In genomic region chr9:129677456-129677855, GRCh38 we compare ENCODE assay signal across 23 cellular contexts. TPM values are rescaled to one million over a fixed set of nuclear protein-coding genes. Genes with fewer than 3 reads are reported as not detected.
DNase-seq lines count a peak whose midpoint lies in the region; ATAC-seq and TF ChIP-seq lines count a peak whose summit lies in the region.
"Had no signal": no experiment of that assay in that cellular context is flagged by ENCODE, and none has a peak within 500 bp of the region (broad histone marks: within the 10 kb centered on the region; RNA-seq: fewer than 3 reads in every experiment).

No MANE protein-coding gene starts in this region.

- no peaks in the 10 kb centered on the region for H3K36me3 ChIP-seq in breast epithelium
- H3K36me3 ChIP-seq in mammary epithelial cell (ENCODE audit: insufficient read depth, low read length): no peaks in the 10 kb centered on the region
- H3K36me3 ChIP-seq in urinary bladder (ENCODE audit: insufficient read depth): no peaks in the 10 kb centered on the region

- DNase-seq in breast epithelium (ENCODE audit: low spot score in 2 of 2): peak in 1 of 2 donors; percentile 23
- DNase-seq in mammary epithelial cell: no peak
- DNase-seq in choroid plexus epithelial cell (ENCODE audit: low read depth): peak; percentile 13
- DNase-seq in mesothelial cell of epicardium (ENCODE audit: low spot score in 2 of 2, unreplicated experiment in 2 of 2): no peak
- no peak for DNase-seq in dermis blood vessel endothelial cell
- DNase-seq: activated CD4-positive, alpha-beta memory T cell treated with anti-CD3 and anti-CD28 coated beads, Interleukin-2, amount 10 ng/mL, durations not matched to agents 7 days and 5 days; activated T-cell treated with anti-CD3 and anti-CD28 coated beads, Interleukin-2, amount 50 U/mL, for 48 hours; caudate nucleus; CD4-positive, alpha-beta T cell; DND-41; NCI-H187; NCI-H748 treated with DMSO at 0.1 percent for 48 hours; occipital lobe; PC-9; small intestine had no signal

- H3K4me3 ChIP-seq in breast epithelium: peak overlapping the region in 2 of 3 donors; percentile 9 to 39
- H3K4me3 ChIP-seq in mammary epithelial cell (replicated peaks in 1 of 3; ENCODE audit: insufficient read depth in 1 of 3, low read depth in 2 of 3, low read length in 3 of 3): no peak overlapping the region
- H3K4me3 ChIP-seq in choroid plexus epithelial cell (ENCODE audit: low read depth, low read length): no peak overlapping the region
- no peak overlapping the region for H3K4me3 ChIP-seq in urinary bladder (ENCODE audit: low read depth, low read length)
- H3K4me3 ChIP-seq: A549, PC-9 had no signal

- H3K27ac Mint-ChIP-seq in mesothelial cell of epicardium: peak overlapping the region; percentile 60
- H3K27ac Mint-ChIP-seq: activated CD4-positive, alpha-beta memory T cell treated with anti-CD3 and anti-CD28 coated beads, Interleukin-2, amount 10 ng/mL, durations not matched to agents 7 days and 5 days; activated naive CD8-positive, alpha-beta T cell; CD4-positive, alpha-beta T cell; stimulated activated effector memory CD8-positive, alpha-beta T cell treated with anti-CD3 and anti-CD28 coated beads, Interleukin-12 subunit alpha, Interleukin-12 subunit beta, amount 100 ng/mL, for 72 hours had no signal

- H3K9me3 ChIP-seq in breast epithelium (no peaks in the 10 kb centered on the region), mammary epithelial cell (replicated peaks; ENCODE audit: insufficient read depth, low read length) (no peaks in the 10 kb centered on the region)
- H3K9me3 ChIP-seq: A549 had no signal

- dilution Hi-C loops in mammary epithelial cell (cut with HindIII; ENCODE audit: low sequenced_read_pairs): loop anchor here (5.0 to 10.0 kb wide), 2 partner anchors 47 to 100 kb away; no protein-coding TSS in a partner anchor

- H3K4me1 Mint-ChIP-seq in mesothelial cell of epicardium: peaks cover 15% of the 10 kb centered on the region
- H3K4me1 Mint-ChIP-seq: activated CD4-positive, alpha-beta memory T cell treated with anti-CD3 and anti-CD28 coated beads, Interleukin-2, amount 10 ng/mL, durations not matched to agents 7 days and 5 days; stimulated activated effector memory CD8-positive, alpha-beta T cell treated with anti-CD3 and anti-CD28 coated beads, Interleukin-12 subunit alpha, Interleukin-12 subunit beta, amount 100 ng/mL, for 72 hours had no signal

- CTCF ChIA-PET in mammary epithelial cell (lab: Charles Lee; ENCODE audit: low non-redundant PET): no interaction called here

- TF ChIP-seq POLR2A in breast epithelium (IDR thresholded peaks at IDR 0.05): no peak

- no peaks in the 10 kb centered on the region for H3K27me3 ChIP-seq in breast epithelium
- peaks cover 10% of the 10 kb centered on the region for H3K27me3 ChIP-seq in mammary epithelial cell (ENCODE audit: insufficient read depth, low read length)

- no peak overlapping the region for H2AFZ ChIP-seq in mammary epithelial cell (ENCODE audit: low read depth, low read length)
- H2AFZ ChIP-seq: PC-9 had no signal

- no peak overlapping the region for H3K4me3 Mint-ChIP-seq in mesothelial cell of epicardium
- H3K4me3 Mint-ChIP-seq: activated CD4-positive, alpha-beta memory T cell treated with anti-CD3 and anti-CD28 coated beads, Interleukin-2, amount 10 ng/mL, durations not matched to agents 7 days and 5 days; activated naive CD8-positive, alpha-beta T cell; CD4-positive, alpha-beta T cell; stimulated activated effector memory CD8-positive, alpha-beta T cell treated with anti-CD3 and anti-CD28 coated beads, Interleukin-12 subunit alpha, Interleukin-12 subunit beta, amount 100 ng/mL, for 72 hours had no signal

- H3K79me2 ChIP-seq in mammary epithelial cell (ENCODE audit: insufficient read depth, low read length): no peaks in the 10 kb centered on the region

- H4K20me1 ChIP-seq in mammary epithelial cell (ENCODE audit: insufficient read depth, low read length): no peaks in the 10 kb centered on the region

- in situ Hi-C loops in mammary epithelial cell (cut with MboI; ENCODE audit: low sequenced_read_pairs in 2 of 2): no loop called here

- no peak overlapping the region for H3K9ac ChIP-seq in mammary epithelial cell (ENCODE audit: insufficient read depth, low read length)

- H3K4me2 ChIP-seq in mammary epithelial cell (ENCODE audit: insufficient read depth, low read depth, low read length): no peak overlapping the region
- H3K4me2 ChIP-seq: A549, PC-9 had no signal

- no peaks in the 10 kb centered on the region for H3K9me3 Mint-ChIP-seq in mesothelial cell of epicardium
- H3K9me3 Mint-ChIP-seq: activated CD4-positive, alpha-beta memory T cell treated with anti-CD3 and anti-CD28 coated beads, Interleukin-2, amount 10 ng/mL, durations not matched to agents 7 days and 5 days; CD4-positive, alpha-beta T cell; stimulated activated effector memory CD8-positive, alpha-beta T cell treated with anti-CD3 and anti-CD28 coated beads, Interleukin-12 subunit alpha, Interleukin-12 subunit beta, amount 100 ng/mL, for 72 hours had no signal

- H3K27ac ChIP-seq in breast epithelium: peak overlapping the region; percentile 50 to 90
- H3K27ac ChIP-seq in mammary epithelial cell (ENCODE audit: insufficient read depth, low read depth, low read length): no peak overlapping the region
- peak overlapping the region; percentile 38 for H3K27ac ChIP-seq in urinary bladder (ENCODE audit: low read depth)
- H3K27ac ChIP-seq: A549, PC-9 had no signal

- BruUV-seq in mammary epithelial cell (replicated peaks; lab: Mats Ljungman, UMichigan): no TSS peak

- H3K27me3 Mint-ChIP-seq in mesothelial cell of epicardium (ENCODE audit: low read depth): peaks cover 26% of the 10 kb centered on the region

- 83% methylated on average over 9 of the region's 9 CpGs for WGBS in mammary epithelial cell (ENCODE audit: low coverage, missing lambda C conversion rate)
- 59% methylated on average over 9 of the region's 9 CpGs for WGBS in urinary bladder

- ATAC-seq in GM18519 (IDR thresholded peaks at IDR 0.05; ENCODE audit: low FRiP score, unreplicated experiment) (no peak), GM21381 (IDR thresholded peaks at IDR 0.05; ENCODE audit: unreplicated experiment) (no peak)
- ATAC-seq: stimulated activated effector memory CD8-positive, alpha-beta T cell treated with anti-CD3 and anti-CD28 coated beads, Interleukin-12 subunit alpha, Interleukin-12 subunit beta, amount 100 ng/mL, for 72 hours had no signal

- no peaks in the 10 kb centered on the region for H3K36me3 Mint-ChIP-seq in mesothelial cell of epicardium
- H3K36me3 Mint-ChIP-seq: activated naive CD8-positive, alpha-beta T cell; stimulated activated effector memory CD8-positive, alpha-beta T cell treated with anti-CD3 and anti-CD28 coated beads, Interleukin-12 subunit alpha, Interleukin-12 subunit beta, amount 100 ng/mL, for 72 hours had no signal

- TF ChIP-seq CTCF in breast epithelium (IDR thresholded peaks at IDR 0.05) (no peak), mammary epithelial cell (conservative IDR thresholded peaks at IDR 0.05 in 1 of 2, IDR thresholded peaks at IDR 0.05 in 1 of 2; ENCODE audit: extremely low read depth in 1 of 2, insufficient read depth in 1 of 2, low read depth in 1 of 2, low read length in 2 of 2) (no peak), choroid plexus epithelial cell (conservative IDR thresholded peaks at IDR 0.05; ENCODE audit: low read depth, low read length) (no peak), mesothelial cell of epicardium (IDR thresholded peaks at IDR 0.05; ENCODE audit: unreplicated experiment) (no peak)

- intact Hi-C loops in breast epithelium (cut with DNase I; ENCODE audit: low total_unique reads): no loop called here
- intact Hi-C loops in mammary epithelial cell (cut with micrococcal nuclease): no loop called here

- no peaks in the 10 kb centered on the region for H3K4me1 ChIP-seq in breast epithelium
- H3K4me1 ChIP-seq in mammary epithelial cell (ENCODE audit: insufficient read depth, low read length): no peaks in the 10 kb centered on the region
- no peaks in the 10 kb centered on the region for H3K4me1 ChIP-seq in urinary bladder (ENCODE audit: insufficient read depth)
- H3K4me1 ChIP-seq: A549 had no signal

RNA-seq across cellular contexts. Expression of gene PRRX2, which starts 12.0 kb away (rescaled TPM):
- 10 to 100 TPM in 1 of 3 donors, 1 to 10 TPM in 2; 4.4 to 35.1 (median 9.9) TPM for total RNA-seq in breast epithelium
- total RNA-seq in mammary epithelial cell: under 1 TPM in 1 of 2 donors, not detected in 1; 0.33 TPM
- polyA plus RNA-seq in mammary epithelial cell: not detected
- not detected for polyA minus RNA-seq in mammary epithelial cell
- total RNA-seq in mesothelial cell of epicardium: 7.5 to 10.1 TPM (median 8.7 TPM) in 3 replicates
- total RNA-seq in urinary bladder: 8.6 TPM
- 15.8 TPM for polyA plus RNA-seq in urinary bladder
- total RNA-seq in dermis blood vessel endothelial cell: 0.56 and 1.2 TPM in 2 replicates
- total RNA-seq: activated CD4-positive, alpha-beta memory T cell treated with anti-CD3 and anti-CD28 coated beads, Interleukin-2, amount 10 ng/mL, durations not matched to agents 7 days and 5 days; CD4-positive, alpha-beta T cell; mononuclear cell had no signal

RNA-seq across cellular contexts. Expression of gene ASB6, which starts 35.5 kb away (rescaled TPM):
- total RNA-seq in breast epithelium (10 to 100 TPM; 11.2 to 24.4 (median 21.6) TPM), mammary epithelial cell (10 to 100 TPM; 21.4 to 28.2 TPM), mesothelial cell of epicardium (24.5 to 26.2 TPM (median 24.6 TPM) in 3 replicates), urinary bladder (5.8 TPM), dermis blood vessel endothelial cell (17.9 and 21.5 TPM in 2 replicates)
- polyA plus RNA-seq in mammary epithelial cell (25.2 TPM), urinary bladder (16.5 TPM)
- 8.7 TPM for polyA minus RNA-seq in mammary epithelial cell

RNA-seq across cellular contexts. Expression of gene NTMT1, which starts 51.5 kb away (rescaled TPM):
- total RNA-seq in breast epithelium (10 to 100 TPM; 17.8 to 31.1 (median 27.4) TPM), mammary epithelial cell (10 to 100 TPM; 15.0 to 44.6 TPM), mesothelial cell of epicardium (30.7 to 33.3 TPM (median 33.0 TPM) in 3 replicates), urinary bladder (12.8 TPM), dermis blood vessel endothelial cell (15.7 and 20.1 TPM in 2 replicates)
- polyA plus RNA-seq in mammary epithelial cell (59.9 TPM), urinary bladder (46.7 TPM)
- 49.3 TPM for polyA minus RNA-seq in mammary epithelial cell

RNA-seq across cellular contexts. Expression of gene C9orf50, which starts 56.6 kb away (rescaled TPM):
- total RNA-seq in breast epithelium (under 1 TPM in 1 of 3 donors, not detected in 2; 0.48 TPM), mammary epithelial cell (not detected), mesothelial cell of epicardium (0.23 to 0.87 TPM (median 0.69 TPM) in 3 replicates), urinary bladder (not detected), dermis blood vessel endothelial cell (not detected in 2 replicates)
- polyA plus RNA-seq in mammary epithelial cell (not detected), urinary bladder (0.28 TPM)
- polyA minus RNA-seq in mammary epithelial cell: not detected
- total RNA-seq: activated CD4-positive, alpha-beta memory T cell treated with anti-CD3 and anti-CD28 coated beads, Interleukin-2, amount 10 ng/mL, durations not matched to agents 7 days and 5 days; CD4-positive, alpha-beta T cell; M059J; mononuclear cell; occipital lobe; PC-9 had no signal

Comparison
In these comparisons a context has a peak if more than half of its experiments do, and no peak if none do; other contexts are left out.
1. H3K4me3 ChIP-seq: peak in breast epithelium (2 of 3); none in mammary epithelial cell (0 of 3), choroid plexus epithelial cell (single experiment) and urinary bladder (single experiment).